ENCODE assay signal across 26 cellular contexts in genomic region chr10:32039745-32040144, GRCh38. TPM values are rescaled to one million over a fixed set of nuclear protein-coding genes. Genes with fewer than 3 reads are reported as not detected.
A peak's percentile ranks its signal among the peaks of the same experiment; 100 is the strongest.
DNase-seq lines count a peak whose midpoint lies in the region; ATAC-seq and TF ChIP-seq lines count a peak whose summit lies in the region.
"Had no signal": no experiment of that assay in that cellular context is flagged by ENCODE, and none has a peak within 500 bp of the region (broad histone marks: within the 10 kb centered on the region; RNA-seq: fewer than 3 reads in every experiment).

No MANE protein-coding gene starts in this region.

- peak overlapping the region; percentile 70 for H3K27ac Mint-ChIP-seq in activated naive CD4-positive, alpha-beta T cell treated with anti-CD3 and anti-CD28 coated beads, Interleukin-2, amount 50 U/mL, for 24 hours
- no peak overlapping the region for H3K27ac Mint-ChIP-seq in activated naive CD4-positive, alpha-beta T cell treated with anti-CD3 and anti-CD28 coated beads, Interleukin-2, amount 10 ng/mL, durations not matched to agents 7 days and 5 days
- H3K27ac Mint-ChIP-seq: activated CD8-positive, alpha-beta memory T cell treated with anti-CD3 and anti-CD28 coated beads, Interleukin-2, amount 10 ng/mL, durations not matched to agents 7 days and 5 days; activated T-helper 17 cell treated with anti-CD3 and anti-CD28 coated beads, Interleukin-2, amount 50 U/mL, for 72 hours had no signal

- no peaks in the 10 kb centered on the region for H3K27me3 Mint-ChIP-seq in activated naive CD4-positive, alpha-beta T cell treated with anti-CD3 and anti-CD28 coated beads, Interleukin-2, amount 50 U/mL, for 24 hours
- no peaks in the 10 kb centered on the region for H3K27me3 Mint-ChIP-seq in activated naive CD4-positive, alpha-beta T cell treated with anti-CD3 and anti-CD28 coated beads, Interleukin-2, amount 10 ng/mL, durations not matched to agents 7 days and 5 days
- H3K27me3 Mint-ChIP-seq: activated CD8-positive, alpha-beta memory T cell treated with anti-CD3 and anti-CD28 coated beads, Interleukin-2, amount 10 ng/mL, durations not matched to agents 7 days and 5 days; activated naive CD8-positive, alpha-beta T cell; activated T-helper 17 cell treated with anti-CD3 and anti-CD28 coated beads, Interleukin-2, amount 50 U/mL, for 72 hours; T-helper 17 cell had no signal

- peak; percentile 80 for ATAC-seq in left ventricle myocardium superior
- ATAC-seq: activated CD8-positive, alpha-beta memory T cell treated with anti-CD3 and anti-CD28 coated beads, Interleukin-2, amount 10 ng/mL, durations not matched to agents 7 days and 5 days; activated T-helper 17 cell treated with anti-CD3 and anti-CD28 coated beads, Interleukin-2, amount 50 U/mL, for 72 hours; left lobe of liver; T-helper 17 cell had no signal

- peaks cover 96% of the 10 kb centered on the region for H3K79me2 ChIP-seq in smooth muscle cell (ENCODE audit: low read depth)

- peak overlapping the region; percentile 10 for H3K27ac ChIP-seq in smooth muscle cell (ENCODE audit: low read depth)
- no peak overlapping the region for H3K27ac ChIP-seq in ascending aorta
- H3K27ac ChIP-seq: epithelial cell of prostate, hepatocyte, prostate gland, SK-N-MC had no signal

- peak overlapping the region; percentile 35 for H3K4me2 ChIP-seq in smooth muscle cell
- H3K4me2 ChIP-seq: hepatocyte had no signal

- intact Hi-C loops in left ventricle myocardium superior (cut with micrococcal nuclease): no loop called here
- intact Hi-C loops in ascending aorta (cut with DNase I): loop anchor here (5.0 kb wide), 1 partner anchor 168 kb away; no protein-coding TSS in a partner anchor

- CTCF ChIA-PET in activated naive CD4-positive, alpha-beta T cell treated with anti-CD3 and anti-CD28 coated beads, Interleukin-2, amount 10 ng/mL, durations not matched to agents 7 days and 5 days (lab: Charles Lee): no interaction called here

- no peak for DNase-seq in activated naive CD4-positive, alpha-beta T cell treated with anti-CD3 and anti-CD28 coated beads, Interleukin-2, amount 10 ng/mL, durations not matched to agents 7 days and 5 days
- DNase-seq in NCI-H526 treated with DMSO at 0.1 percent for 48 hours (lab: John Stamatoyannopoulos, UW) (peak; percentile 69), left ventricle myocardium superior (no peak), smooth muscle cell (lab: John Stamatoyannopoulos, UW; ENCODE audit: unreplicated experiment) (no peak), NCI-H748 treated with DMSO at 0.1 percent for 48 hours (lab: John Stamatoyannopoulos, UW) (no peak), ascending aorta (ENCODE audit: low spot score in 2 of 2) (no peak)
- DNase-seq in stimulated activated CD4-positive, alpha-beta T cell treated with anti-CD3 and anti-CD28 coated beads, Interleukin-4, amount 100 ng/mL, for 4 hours: no peak
- DNase-seq: activated CD4-positive, alpha-beta T cell treated with anti-CD3 and anti-CD28 coated beads for 48 hours; activated CD8-positive, alpha-beta memory T cell treated with anti-CD3 and anti-CD28 coated beads, Interleukin-2, amount 10 ng/mL, durations not matched to agents 7 days and 5 days; BE2C; cerebellar nuclear complex; H7; KG1; NCI-H146; NCI-H2171 treated with DMSO at 0.1 percent for 48 hours; RPMI8226; T-helper 17 cell; transverse colon had no signal

- no peaks in the 10 kb centered on the region for H3K9me3 ChIP-seq in smooth muscle cell (replicated peaks; ENCODE audit: low read depth)
- no peaks in the 10 kb centered on the region for H3K9me3 ChIP-seq in ascending aorta
- H3K9me3 ChIP-seq: BE2C, prostate gland, transverse colon had no signal

- H3K9me3 Mint-ChIP-seq in activated naive CD4-positive, alpha-beta T cell treated with anti-CD3 and anti-CD28 coated beads, Interleukin-2, amount 50 U/mL, for 24 hours: no peaks in the 10 kb centered on the region
- H3K9me3 Mint-ChIP-seq in activated naive CD4-positive, alpha-beta T cell treated with anti-CD3 and anti-CD28 coated beads, Interleukin-2, amount 10 ng/mL, durations not matched to agents 7 days and 5 days: no peaks in the 10 kb centered on the region
- H3K9me3 Mint-ChIP-seq: activated T-helper 17 cell treated with anti-CD3 and anti-CD28 coated beads, Interleukin-2, amount 50 U/mL, for 72 hours had no signal

- H3K27me3 ChIP-seq in smooth muscle cell (ENCODE audit: low read depth) (no peaks in the 10 kb centered on the region), ascending aorta (no peaks in the 10 kb centered on the region)
- H3K27me3 ChIP-seq: BE2C, hepatocyte, transverse colon had no signal

- peaks cover 96% of the 10 kb centered on the region for H4K20me1 ChIP-seq in smooth muscle cell (ENCODE audit: low read depth)

- TF ChIP-seq CTCF in smooth muscle cell (IDR thresholded peaks at IDR 0.05; ENCODE audit: borderline replicate concordance, insufficient read depth, poor library complexity, severe bottlenecking): no peak
- TF ChIP-seq CTCF in ascending aorta (IDR thresholded peaks at IDR 0.05): no peak

- no peak overlapping the region for H2AFZ ChIP-seq in smooth muscle cell (ENCODE audit: low read depth)
- H2AFZ ChIP-seq: hepatocyte had no signal

- peaks cover 4% of the 10 kb centered on the region for H3F3A ChIP-seq in smooth muscle cell (ENCODE audit: low read depth)

- H3K4me3 ChIP-seq in smooth muscle cell: no peak overlapping the region
- no peak overlapping the region for H3K4me3 ChIP-seq in ascending aorta
- H3K4me3 ChIP-seq: hepatocyte, prostate gland, SK-N-MC, transverse colon had no signal

- WGBS in smooth muscle cell (ENCODE audit: low lambda C conversion rate): 97% methylated on average over 1 of the region's 1 CpG

- peaks cover 17% of the 10 kb centered on the region for H3K36me3 Mint-ChIP-seq in activated naive CD4-positive, alpha-beta T cell treated with anti-CD3 and anti-CD28 coated beads, Interleukin-2, amount 50 U/mL, for 24 hours
- peaks cover 55% of the 10 kb centered on the region for H3K36me3 Mint-ChIP-seq in activated naive CD4-positive, alpha-beta T cell treated with anti-CD3 and anti-CD28 coated beads, Interleukin-2, amount 10 ng/mL, durations not matched to agents 7 days and 5 days

- H3K36me3 ChIP-seq in smooth muscle cell (ENCODE audit: low read depth) (peaks cover 34% of the 10 kb centered on the region), ascending aorta (peaks cover 41 to 50% of the 10 kb centered on the region in 2 donors)
- H3K36me3 ChIP-seq: prostate gland had no signal

- H3K4me1 ChIP-seq in smooth muscle cell (ENCODE audit: low read depth): no peaks in the 10 kb centered on the region
- H3K4me1 ChIP-seq in ascending aorta: peaks cover 0 to 24% of the 10 kb centered on the region in 2 donors
- H3K4me1 ChIP-seq: BE2C, prostate gland had no signal

- H3K4me1 Mint-ChIP-seq in activated naive CD4-positive, alpha-beta T cell treated with anti-CD3 and anti-CD28 coated beads, Interleukin-2, amount 50 U/mL, for 24 hours: peaks cover 50% of the 10 kb centered on the region
- peaks cover 25% of the 10 kb centered on the region for H3K4me1 Mint-ChIP-seq in activated naive CD4-positive, alpha-beta T cell treated with anti-CD3 and anti-CD28 coated beads, Interleukin-2, amount 10 ng/mL, durations not matched to agents 7 days and 5 days

- H3K9ac ChIP-seq in smooth muscle cell (ENCODE audit: low read depth): no peak overlapping the region

- H3K4me3 Mint-ChIP-seq in activated naive CD4-positive, alpha-beta T cell treated with anti-CD3 and anti-CD28 coated beads, Interleukin-2, amount 50 U/mL, for 24 hours: no peak overlapping the region
- no peak overlapping the region for H3K4me3 Mint-ChIP-seq in activated naive CD4-positive, alpha-beta T cell treated with anti-CD3 and anti-CD28 coated beads, Interleukin-2, amount 10 ng/mL, durations not matched to agents 7 days and 5 days
- H3K4me3 Mint-ChIP-seq: activated CD8-positive, alpha-beta memory T cell treated with anti-CD3 and anti-CD28 coated beads, Interleukin-2, amount 10 ng/mL, durations not matched to agents 7 days and 5 days; activated T-helper 17 cell treated with anti-CD3 and anti-CD28 coated beads, Interleukin-2, amount 50 U/mL, for 72 hours; T-helper 17 cell had no signal

RNA-seq across cellular contexts. Expression of gene KIF5B, which starts 16.5 kb away (rescaled TPM):
- total RNA-seq in left ventricle myocardium superior (139 TPM), smooth muscle cell (164 and 198 TPM in 2 replicates), ascending aorta (78.1 TPM)
- 74.2 and 82.2 TPM in 2 replicates for polyA plus RNA-seq in smooth muscle cell
